In the genomic region with DNA sequence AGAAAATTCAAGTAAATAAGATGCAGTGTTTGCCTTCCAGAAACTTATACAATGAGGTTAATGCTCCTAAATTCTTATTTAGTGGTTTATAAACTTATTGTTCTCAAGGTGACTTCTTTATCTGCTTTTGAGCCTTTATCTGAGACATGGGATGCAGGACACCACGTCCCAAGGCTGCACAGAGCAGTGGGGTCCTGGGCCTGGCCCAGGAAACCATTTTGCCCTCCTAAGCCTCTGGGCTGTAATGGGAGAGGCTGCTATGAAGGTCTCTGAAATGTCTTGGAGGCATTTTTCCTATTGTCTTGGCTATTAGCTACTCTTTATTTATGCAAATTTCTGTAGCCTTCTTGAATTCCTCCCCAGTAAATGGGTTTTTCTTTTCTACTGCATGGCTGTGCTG, we compare ENCODE assay signal across 11 cellular contexts.
"Had no signal": no experiment of that assay in that cellular context is flagged by ENCODE, and none has a peak within 500 bp of the region (broad histone marks: within the 10 kb centered on the region; RNA-seq: fewer than 3 reads in every experiment).

No MANE protein-coding gene starts in this region.

- H3K4me3 ChIP-seq: GM23248, GM23338, HAP-1 had no signal

- H3K36me3 ChIP-seq: HAP-1 had no signal

- DNase-seq: GM23248, GOT3, H7, H9, HCEC 1CT, HFFc6 had no signal

- H3K4me1 ChIP-seq: HAP-1 had no signal

- H3K27ac ChIP-seq: GM23248 had no signal

- ATAC-seq: GM23338, HCT116 had no signal

- H2AFZ ChIP-seq: GM23248, GM23338 had no signal

- H3K4me2 ChIP-seq: GM23338 had no signal

- H3K9ac ChIP-seq: GM23248 had no signal

- H3K9me3 ChIP-seq: HAP-1 had no signal

- FAIRE-seq: H1, H54 had no signal
